In the genomic region with DNA sequence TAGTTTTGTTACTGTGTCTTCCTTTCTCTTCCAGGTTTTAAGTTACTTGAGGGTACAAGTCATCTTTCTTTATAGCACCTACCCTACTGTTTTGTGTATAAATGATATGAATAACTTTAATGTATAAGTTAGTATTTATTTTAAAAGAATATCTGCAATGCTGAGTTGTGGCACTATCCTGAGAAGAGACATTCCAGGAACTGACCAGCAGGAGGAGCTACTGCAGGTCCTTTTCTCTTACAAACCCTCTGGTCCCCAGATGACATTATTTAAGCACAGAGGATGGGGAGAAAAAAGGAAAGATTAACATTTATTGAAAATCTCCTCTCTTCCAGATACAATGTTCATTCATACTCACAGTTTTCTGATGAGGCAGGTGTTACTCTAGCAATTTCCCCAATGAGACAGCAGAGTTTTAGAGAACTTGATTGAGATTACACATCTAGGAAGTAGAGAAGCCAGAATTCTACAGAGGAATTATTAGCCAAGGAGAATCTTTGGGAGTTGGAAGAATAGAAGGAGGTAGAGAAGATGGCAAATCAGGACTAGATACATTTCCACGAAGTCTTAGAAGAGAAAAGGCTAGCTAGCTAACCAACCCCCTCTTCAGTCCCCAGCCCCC, we compare ENCODE assay signal across 8 cellular contexts.
DNase-seq lines count a peak whose midpoint lies in the region; ATAC-seq and TF ChIP-seq lines count a peak whose summit lies in the region.

No MANE protein-coding gene starts in this region.

- H3K27me3 Mint-ChIP-seq in activated CD4-positive, alpha-beta T cell treated with anti-CD3 and anti-CD28 coated beads, Interleukin-2, amount 10 ng/mL, durations not matched to agents 7 days and 5 days: no peaks in the 10 kb centered on the region

- ATAC-seq in HG02798 (IDR thresholded peaks at IDR 0.05; ENCODE audit: poor library complexity, unreplicated experiment) (peak; percentile 78), HG03108 (IDR thresholded peaks at IDR 0.05; ENCODE audit: unreplicated experiment) (no peak), HG03460 (IDR thresholded peaks at IDR 0.05; ENCODE audit: unreplicated experiment) (no peak)

- H4K20me1 ChIP-seq in hepatocyte (ENCODE audit: insufficient read depth, poor library complexity, severe bottlenecking): no peaks in the 10 kb centered on the region

- H3K9me3 ChIP-seq in Peyer's patch (no peaks in the 10 kb centered on the region), hepatocyte (ENCODE audit: low read depth) (no peaks in the 10 kb centered on the region)

- H3K27ac ChIP-seq in Peyer's patch (no peak overlapping the region), hepatocyte (no peak overlapping the region)

- H3K4me3 ChIP-seq in Peyer's patch (no peak overlapping the region), hepatocyte (no peak overlapping the region)

- H3K36me3 ChIP-seq in Peyer's patch (no peaks in the 10 kb centered on the region), hepatocyte (replicated peaks; ENCODE audit: insufficient read depth, low read depth) (no peaks in the 10 kb centered on the region)

- WGBS in hepatocyte (ENCODE audit: low lambda C conversion rate, missing lambda C conversion rate): 41% methylated on average over 1 of the region's 1 CpG

- TF ChIP-seq CTCF in Peyer's patch (IDR thresholded peaks at IDR 0.05): peak in 4 of 6 experiments; percentile 26 to 55 (median 46)
- TF ChIP-seq CTCF in hepatocyte (IDR thresholded peaks at IDR 0.05; ENCODE audit: poor library complexity): peak; percentile 84

- H3K9me3 Mint-ChIP-seq in activated CD4-positive, alpha-beta T cell treated with anti-CD3 and anti-CD28 coated beads, Interleukin-2, amount 10 ng/mL, durations not matched to agents 7 days and 5 days: no peaks in the 10 kb centered on the region

- no peak overlapping the region for H3K4me2 ChIP-seq in hepatocyte

- peak; percentile 7 for DNase-seq in activated CD4-positive, alpha-beta T cell treated with anti-CD3 and anti-CD28 coated beads, Interleukin-2, amount 10 ng/mL, durations not matched to agents 7 days and 5 days
- DNase-seq in activated CD4-positive, alpha-beta T cell treated with anti-CD3 and anti-CD28 coated beads for 4 hours: no peak
- DNase-seq in Peyer's patch (no peak), hepatocyte (ENCODE audit: low spot score) (peak; percentile 64), ecto neural progenitor cell (ENCODE audit: low spot score) (no peak)

- POLR2A ChIA-PET in activated CD4-positive, alpha-beta T cell treated with anti-CD3 and anti-CD28 coated beads, Interleukin-2, amount 10 ng/mL, durations not matched to agents 7 days and 5 days (lab: Charles Lee): no interaction called here

- no peaks in the 10 kb centered on the region for H3K27me3 ChIP-seq in Peyer's patch
- no peaks in the 10 kb centered on the region for H3K27me3 ChIP-seq in hepatocyte

- H2AFZ ChIP-seq in hepatocyte: no peak overlapping the region

- CTCF ChIA-PET in activated CD4-positive, alpha-beta T cell treated with anti-CD3 and anti-CD28 coated beads, Interleukin-2, amount 10 ng/mL, durations not matched to agents 7 days and 5 days (lab: Charles Lee): no interaction called here

- H3K9me2 ChIP-seq in hepatocyte (replicated peaks; ENCODE audit: insufficient read depth): no peaks in the 10 kb centered on the region

- no peaks in the 10 kb centered on the region for H3K79me2 ChIP-seq in hepatocyte

- no peaks in the 10 kb centered on the region for H3K36me3 Mint-ChIP-seq in activated CD4-positive, alpha-beta T cell treated with anti-CD3 and anti-CD28 coated beads, Interleukin-2, amount 10 ng/mL, durations not matched to agents 7 days and 5 days (ENCODE audit: low read depth)

- no peak for TF ChIP-seq POLR2A in Peyer's patch (IDR thresholded peaks at IDR 0.05)

- H3K4me1 ChIP-seq in Peyer's patch: no peaks in the 10 kb centered on the region
- peaks cover 3% of the 10 kb centered on the region for H3K4me1 ChIP-seq in hepatocyte (ENCODE audit: insufficient read depth)

- no peaks in the 10 kb centered on the region for H3K4me1 Mint-ChIP-seq in activated CD4-positive, alpha-beta T cell treated with anti-CD3 and anti-CD28 coated beads, Interleukin-2, amount 10 ng/mL, durations not matched to agents 7 days and 5 days

- no peak overlapping the region for H3K27ac Mint-ChIP-seq in activated CD4-positive, alpha-beta T cell treated with anti-CD3 and anti-CD28 coated beads, Interleukin-2, amount 10 ng/mL, durations not matched to agents 7 days and 5 days

- H3K4me3 Mint-ChIP-seq in activated CD4-positive, alpha-beta T cell treated with anti-CD3 and anti-CD28 coated beads, Interleukin-2, amount 10 ng/mL, durations not matched to agents 7 days and 5 days: no peak overlapping the region

Comparison
In these comparisons a context has a peak if more than half of its experiments do, and no peak if none do; other contexts are left out.
1. DNase-seq: peak in activated CD4-positive, alpha-beta T cell treated with anti-CD3 and anti-CD28 coated beads, Interleukin-2, amount 10 ng/mL, durations not matched to agents 7 days and 5 days (single experiment) and hepatocyte (single experiment); none in activated CD4-positive, alpha-beta T cell treated with anti-CD3 and anti-CD28 coated beads for 4 hours (0 of 2), Peyer's patch (0 of 3) and ecto neural progenitor cell (single experiment).